ENCODE assay signal across 20 cellular contexts in genomic region chr15:77530576-77530975, GRCh38.
DNase-seq lines count a peak whose midpoint lies in the region; ATAC-seq and TF ChIP-seq lines count a peak whose summit lies in the region.
"Had no signal": no experiment of that assay in that cellular context is flagged by ENCODE, and none has a peak within 500 bp of the region (broad histone marks: within the 10 kb centered on the region; RNA-seq: fewer than 3 reads in every experiment).

No MANE protein-coding gene starts in this region.

- TF ChIP-seq CTCF in WTC11 (IDR thresholded peaks at IDR 0.05) = no peak

- peaks cover 21% of the 10 kb centered on the region for H3K27me3 Mint-ChIP-seq in WTC11 (ENCODE audit: low read depth)

- CTCF ChIA-PET in WTC11 (lab: Charles Lee) = interaction anchor here (4.5 kb wide), 1 partner anchor 13 kb away, joined by 30 read pairs; no protein-coding TSS in a partner anchor

- no peak overlapping the region for H3K4me3 Mint-ChIP-seq in WTC11
- H3K4me3 Mint-ChIP-seq: CD8-positive, alpha-beta T cell; HFFc6 had no signal

- intact Hi-C loops in posterior vena cava (cut with DNase I) = no loop called here
- intact Hi-C loops in aorta (cut with DNase I) = no loop called here

- DNase-seq in WTC11 (ENCODE audit: low spot score) (peak; percentile 10), islet precursor cell (peak; percentile 82), posterior vena cava (ENCODE audit: low spot score) (peak; percentile 55), aorta (peak; percentile 11 to 32), pons (ENCODE audit: low spot score) (no peak)
- DNase-seq in activated naive CD4-positive, alpha-beta T cell treated with anti-CD3 and anti-CD28 coated beads, Interleukin-2, amount 50 U/mL, for 72 hours (ENCODE audit: low spot score in 2 of 2) = no peak
- DNase-seq: CD8-positive, alpha-beta T cell; DMS79; HFFc6; Karpas-422; MG63; NCI-H1105; NCI-H1694 treated with DMSO at 0.1 percent for 48 hours; NCI-H2107; NCI-H2227 treated with DMSO at 0.1 percent for 48 hours; NCI-H524 had no signal

- peak overlapping the region; percentile 71; the same call in 1 of the 2 replicates for H3K27ac Mint-ChIP-seq in WTC11
- H3K27ac Mint-ChIP-seq in activated naive CD4-positive, alpha-beta T cell treated with anti-CD3 and anti-CD28 coated beads, Interleukin-2, amount 50 U/mL, for 72 hours = no peak overlapping the region
- H3K27ac Mint-ChIP-seq: CD8-positive, alpha-beta T cell; HFFc6 had no signal

- H3K4me1 Mint-ChIP-seq in WTC11 = peaks cover 79% of the 10 kb centered on the region

- H3K27ac ChIP-seq in aorta (ENCODE audit: low read depth in 1 of 2, low read length in 2 of 2) = no peak overlapping the region

- H3K27me3 ChIP-seq in aorta (ENCODE audit: control insufficient read depth in 1 of 2, insufficient read depth in 2 of 2, low read length in 1 of 2) = no peaks in the 10 kb centered on the region
- H3K27me3 ChIP-seq: BLaER1, MG63 had no signal

- WGBS in aorta, 2 donors = 88 to 89% methylated on average over 7 of the region's 7 CpGs

- H3K9me3 ChIP-seq in aorta (ENCODE audit: control insufficient read depth, low read length) = no peaks in the 10 kb centered on the region
- H3K9me3 ChIP-seq: BLaER1, MG63 had no signal

- H3K9me3 Mint-ChIP-seq in WTC11 = no peaks in the 10 kb centered on the region; the same call in 1 of the 2 replicates
- H3K9me3 Mint-ChIP-seq in activated naive CD4-positive, alpha-beta T cell treated with anti-CD3 and anti-CD28 coated beads, Interleukin-2, amount 50 U/mL, for 72 hours = no peaks in the 10 kb centered on the region
- H3K9me3 Mint-ChIP-seq: CD8-positive, alpha-beta T cell; HFFc6 had no signal

- H3K4me3 ChIP-seq in aorta (ENCODE audit: low read length in 2 of 2) = no peak overlapping the region
- H3K4me3 ChIP-seq: BLaER1, MG63 had no signal

- no peaks in the 10 kb centered on the region for H3K36me3 ChIP-seq in aorta (ENCODE audit: control insufficient read depth in 1 of 2, insufficient read depth in 2 of 2, low read length in 1 of 2)
- H3K36me3 ChIP-seq: BLaER1, MG63 had no signal

- no peak for ATAC-seq in WTC11
- ATAC-seq in aorta (ENCODE audit: low FRiP score) = no peak
- no peak for ATAC-seq in activated naive CD4-positive, alpha-beta T cell treated with anti-CD3 and anti-CD28 coated beads, Interleukin-2, amount 50 U/mL, for 72 hours
- ATAC-seq in HG03521 (IDR thresholded peaks at IDR 0.05; ENCODE audit: unreplicated experiment) = no peak
- ATAC-seq: CD8-positive, alpha-beta T cell; Panc1; Right ventricle myocardium inferior had no signal

- H3K36me3 Mint-ChIP-seq in WTC11 = no peaks in the 10 kb centered on the region
- no peaks in the 10 kb centered on the region for H3K36me3 Mint-ChIP-seq in activated naive CD4-positive, alpha-beta T cell treated with anti-CD3 and anti-CD28 coated beads, Interleukin-2, amount 50 U/mL, for 72 hours
- H3K36me3 Mint-ChIP-seq: CD8-positive, alpha-beta T cell had no signal

- POLR2A ChIA-PET in WTC11 (lab: Charles Lee) = no interaction called here

- H3K4me1 ChIP-seq in aorta (ENCODE audit: control insufficient read depth in 1 of 2, insufficient read depth in 2 of 2, low read length in 2 of 2) = no peaks in the 10 kb centered on the region

TF ChIP-seq in WTC11, 78 proteins besides CTCF, POLR2A, EP300 and RAD21:
- no peak for TF ChIP-seq ZNF396 (CRISPR knock-in tag; IDR thresholded peaks at IDR 0.05; ENCODE audit: borderline replicate concordance)
- TF ChIP-seq E2F4 (CRISPR knock-in tag; IDR thresholded peaks at IDR 0.05; ENCODE audit: borderline replicate concordance, low read depth) = no peak
- TF ChIP-seq JUN (CRISPR knock-in tag; IDR thresholded peaks at IDR 0.05) = no peak

Comparison
In these comparisons a context has a peak if more than half of its experiments do, and no peak if none do; other contexts are left out.
1. DNase-seq: peak in WTC11 (single experiment), islet precursor cell (single experiment), posterior vena cava (single experiment) and aorta (2 of 2); none in activated naive CD4-positive, alpha-beta T cell treated with anti-CD3 and anti-CD28 coated beads, Interleukin-2, amount 50 U/mL, for 72 hours (0 of 2) and pons (single experiment).